16 cellular contexts compared by ENCODE assay signal in the genomic region with DNA sequence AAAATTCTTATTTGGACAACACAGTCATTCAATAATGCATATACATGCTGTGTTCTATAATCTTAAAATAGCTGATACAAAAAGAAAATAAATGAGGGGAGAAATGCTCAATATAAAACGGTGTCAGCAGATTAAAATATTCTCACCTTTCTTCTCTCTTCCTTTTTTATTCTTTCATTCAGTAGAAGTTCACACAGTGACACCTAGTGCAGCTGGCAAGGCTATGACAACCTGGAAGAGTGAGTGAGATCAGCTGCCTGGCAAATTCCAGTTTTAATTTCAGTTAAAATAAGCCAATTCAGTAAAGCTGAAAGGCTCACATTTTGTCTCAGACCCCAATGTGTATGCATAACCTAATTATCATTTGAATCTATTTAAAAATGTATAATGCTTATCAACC.
A peak's percentile ranks its signal among the peaks of the same experiment; 100 is the strongest.
DNase-seq lines count a peak whose midpoint lies in the region; ATAC-seq, FAIRE-seq and TF ChIP-seq lines count a peak whose summit lies in the region.
"Had no signal": no experiment of that assay in that cellular context is flagged by ENCODE, and none has a peak within 500 bp of the region (broad histone marks: within the 10 kb centered on the region; RNA-seq: fewer than 3 reads in every experiment).

No MANE protein-coding gene starts in this region.

- no peaks in the 10 kb centered on the region for H4K20me1 ChIP-seq in GM23338 (replicated peaks; ENCODE audit: insufficient read depth)
- no peaks in the 10 kb centered on the region for H4K20me1 ChIP-seq in HepG2 (ENCODE audit: insufficient read depth, low read length)

- H3K4me1 ChIP-seq in GM23338 (ENCODE audit: insufficient read depth) (no peaks in the 10 kb centered on the region), HepG2 (ENCODE audit: insufficient read depth, low read length) (no peaks in the 10 kb centered on the region)
- H3K4me1 ChIP-seq: esophagus squamous epithelium, testis had no signal

- H3K27ac Mint-ChIP-seq in GM23338 (no peak overlapping the region), nephron (no peak overlapping the region)
- H3K27ac Mint-ChIP-seq: mesothelial cell of epicardium had no signal

- TF ChIP-seq CTCF in GM23338 (conservative IDR thresholded peaks at IDR 0.05; ENCODE audit: low read depth in 2 of 2) (peak; percentile 65 to 70), LNCAP (IDR thresholded peaks at IDR 0.05) (peak; percentile 63), astrocyte of the spinal cord (IDR thresholded peaks at IDR 0.05; ENCODE audit: low read depth, low read length) (peak; percentile 30), nephron (IDR thresholded peaks at IDR 0.05; ENCODE audit: unreplicated experiment in 3 of 3) (peak in 2 of 3 experiments; percentile 15 to 20), HepG2 (CRISPR knock-in tag; IDR thresholded peaks at IDR 0.05) (no peak)

- DNase-seq in GM23338 (ENCODE audit: low spot score) (peak; percentile 46), astrocyte of the spinal cord (ENCODE audit: low read depth, low spot score) (no peak), NCI-H1105 treated with DMSO at 0.1 percent for 48 hours (lab: John Stamatoyannopoulos, UW) (no peak), HCEC 1CT (no peak), HepG2 (ENCODE audit: low spot score) (no peak)
- DNase-seq: activated effector memory CD4-positive, alpha-beta T cell treated with anti-CD3 and anti-CD28 coated beads, Interleukin-2, amount 50 U/mL, for 16 hours; dermis blood vessel endothelial cell; esophagus squamous epithelium; NCI-H345; stimulated activated CD4-positive, alpha-beta T cell treated with anti-CD3 and anti-CD28 coated beads, Interleukin-4, amount 100 ng/mL, for 1 hour; stimulated activated CD8-positive, alpha-beta memory T cell treated with anti-CD3 and anti-CD28 coated beads, Interleukin-4, amount 100 ng/mL, for 48 hours; testis had no signal

- no peak for TF ChIP-seq POLR2A in HepG2 (IDR thresholded peaks at IDR 0.05; ENCODE audit: insufficient read depth in 1 of 2, low read depth in 2 of 2, low read length in 2 of 2)

- no peak for FAIRE-seq in HepG2 (lab: Jason Lieb, UNC)
- FAIRE-seq: keratinocyte had no signal

- TF ChIP-seq EP300 in HepG2 (IDR thresholded peaks at IDR 0.05; ENCODE audit: low read depth in 2 of 2, low read length in 2 of 2), result no peak
- no peak for TF ChIP-seq EP300 in HepG2 (CRISPR knock-in tag; IDR thresholded peaks at IDR 0.05; ENCODE audit: borderline replicate concordance)

- CTCF ChIA-PET in HepG2 (lab: Yijun Ruan, JAX; ENCODE audit: low intra/inter-chr PET ratio, low total read pairs), result no interaction called here

- H3K4me2 ChIP-seq in GM23338, result no peak overlapping the region
- no peak overlapping the region for H3K4me2 ChIP-seq in HepG2 (ENCODE audit: low read depth, low read length)

- in situ Hi-C loops in astrocyte of the spinal cord (cut with HindIII; ENCODE audit: low sequenced_read_pairs) (no loop called here), HepG2 (cut with HindIII; ENCODE audit: extremely low pct_ligation_motif_present, low pct_unique_long_range_greater_than_20kb) (no loop called here)

- H3K9me3 Mint-ChIP-seq in GM23338 (peaks cover 33% of the 10 kb centered on the region), nephron (peaks cover 21% of the 10 kb centered on the region)

- no peaks in the 10 kb centered on the region for H3K27me3 ChIP-seq in GM23338 (ENCODE audit: insufficient read depth)
- no peaks in the 10 kb centered on the region for H3K27me3 ChIP-seq in HepG2 (ENCODE audit: control insufficient read depth in 1 of 2, insufficient read depth in 2 of 2, low read length in 2 of 2)
- H3K27me3 ChIP-seq: esophagus squamous epithelium, testis had no signal

- 0% methylated on average over 1 of the region's 1 CpG for WGBS in HepG2 (ENCODE audit: low lambda C conversion rate)

- no TSS peak for BruUV-seq in HepG2 (replicated peaks; lab: Mats Ljungman, UMichigan)

- H3K27ac ChIP-seq in GM23338 (ENCODE audit: low read depth) (no peak overlapping the region), HepG2 (ENCODE audit: extremely low read length, insufficient read depth, low read length) (no peak overlapping the region)
- H3K27ac ChIP-seq: esophagus squamous epithelium, testis had no signal

- H3F3A ChIP-seq in GM23338 (replicated peaks; ENCODE audit: low read depth), result no peaks in the 10 kb centered on the region

- H3K9ac ChIP-seq in HepG2 (ENCODE audit: insufficient read depth, low read depth, low read length), result no peak overlapping the region

- ATAC-seq in GM23338 (no peak), HepG2 (no peak)

- H3K79me2 ChIP-seq in GM23338 (replicated peaks; ENCODE audit: insufficient read depth), result no peaks in the 10 kb centered on the region
- H3K79me2 ChIP-seq in HepG2 (ENCODE audit: insufficient read depth, low read length), result no peaks in the 10 kb centered on the region

- TF ChIP-seq RAD21 in HepG2 (CRISPR knock-in tag; IDR thresholded peaks at IDR 0.05), result no peak

- POLR2A ChIA-PET in HepG2 (lab: Yijun Ruan, JAX), result no interaction called here

- H3K9me3 ChIP-seq in HepG2 (ENCODE audit: low read length), result peaks cover 28% of the 10 kb centered on the region
- H3K9me3 ChIP-seq: testis had no signal

- H3K36me3 ChIP-seq in GM23338 (ENCODE audit: insufficient read depth) (peaks cover 3% of the 10 kb centered on the region), HepG2 (replicated peaks in 1 of 2; ENCODE audit: control insufficient read depth in 1 of 2, insufficient read depth in 2 of 2, low read length in 2 of 2) (no peaks in the 10 kb centered on the region)
- H3K36me3 ChIP-seq: esophagus squamous epithelium had no signal

- peaks cover 26% of the 10 kb centered on the region for H3K36me3 Mint-ChIP-seq in GM23338 (ENCODE audit: low read depth)
- peaks cover 18% of the 10 kb centered on the region for H3K36me3 Mint-ChIP-seq in nephron (ENCODE audit: low read depth)

- peaks cover 13% of the 10 kb centered on the region for H3K9me2 ChIP-seq in GM23338 (ENCODE audit: insufficient read depth)

- H3K4me3 ChIP-seq in GM23338, result no peak overlapping the region
- H3K4me3 ChIP-seq in astrocyte of the spinal cord (ENCODE audit: low read depth, low read length), result no peak overlapping the region
- no peak overlapping the region for H3K4me3 ChIP-seq in HepG2 (replicated peaks in 1 of 3; ENCODE audit: insufficient read depth in 1 of 3, low read depth in 2 of 3, low read length in 3 of 3)
- H3K4me3 ChIP-seq: esophagus squamous epithelium, testis had no signal

- intact Hi-C loops in HepG2 (cut with micrococcal nuclease; ENCODE audit: unreplicated experiment), result no loop called here

- no peaks in the 10 kb centered on the region for H3K4me1 Mint-ChIP-seq in GM23338
- H3K4me1 Mint-ChIP-seq in nephron, result no peaks in the 10 kb centered on the region

- no peaks in the 10 kb centered on the region for H3K27me3 Mint-ChIP-seq in GM23338 (ENCODE audit: insufficient read depth, low read depth, poor library complexity)
- H3K27me3 Mint-ChIP-seq in nephron (ENCODE audit: low read depth), result peaks cover 3% of the 10 kb centered on the region

- H2AFZ ChIP-seq in GM23338 (no peak overlapping the region), HepG2 (ENCODE audit: low read length) (no peak overlapping the region)

- H3K4me3 Mint-ChIP-seq in GM23338, result no peak overlapping the region
- no peak overlapping the region for H3K4me3 Mint-ChIP-seq in nephron
- H3K4me3 Mint-ChIP-seq: mesothelial cell of epicardium had no signal

TF ChIP-seq in GM23338, 12 proteins besides CTCF, POLR2A, EP300 and RAD21 (continues in another document):
- TF ChIP-seq EZH2phosphoT487 (IDR thresholded peaks at IDR 0.05; ENCODE audit: unreplicated experiment), result no peak
- TF ChIP-seq JUNB (IDR thresholded peaks at IDR 0.05; ENCODE audit: unreplicated experiment), result no peak
- TF ChIP-seq STAT1 (IDR thresholded peaks at IDR 0.05; ENCODE audit: unreplicated experiment), result no peak
- no peak for TF ChIP-seq ZNF114 (CRISPR knock-in tag; IDR thresholded peaks at IDR 0.05)

TF ChIP-seq in HepG2, 621 proteins besides CTCF, POLR2A, EP300 and RAD21:
- TF ChIP-seq NFATC3 (CRISPR knock-in tag; IDR thresholded peaks at IDR 0.05), result no peak
